24 cellular contexts compared by ENCODE assay signal in genomic region chr1:202217516-202217915, GRCh38. TPM values are rescaled to one million over a fixed set of nuclear protein-coding genes. Genes with fewer than 3 reads are reported as not detected.
DNase-seq lines count a peak whose midpoint lies in the region; TF ChIP-seq lines count a peak whose summit lies in the region.
"Had no signal": no experiment of that assay in that cellular context is flagged by ENCODE, and none has a peak within 500 bp of the region (broad histone marks: within the 10 kb centered on the region; RNA-seq: fewer than 3 reads in every experiment).

No MANE protein-coding gene starts in this region.

- peaks cover 18% of the 10 kb centered on the region; the same call in 1 of the 2 replicates for H4K20me1 ChIP-seq in BLaER1

- H3K4me1 ChIP-seq in BLaER1, result peaks cover 64% of the 10 kb centered on the region
- peaks cover 0 to 83% (median 37%) of the 10 kb centered on the region in 4 donors for H3K4me1 ChIP-seq in tibial artery
- peaks cover 0 to 11% (median 0%) of the 10 kb centered on the region in 4 donors for H3K4me1 ChIP-seq in transverse colon

- no peaks in the 10 kb centered on the region for H3K36me3 ChIP-seq in BLaER1
- H3K36me3 ChIP-seq in tibial artery, result no peaks in the 10 kb centered on the region
- no peaks in the 10 kb centered on the region for H3K36me3 ChIP-seq in transverse colon
- H3K36me3 ChIP-seq: BLaER1 treated with 17β-estradiol and CSF1 and Interleukin-3, amounts not matched to agents 10 nM and 100 nM had no signal

- H3K27me3 ChIP-seq in BLaER1 (peaks cover 12% of the 10 kb centered on the region; the same call in 1 of the 2 replicates), tibial artery (no peaks in the 10 kb centered on the region), transverse colon (peaks cover 37% of the 10 kb centered on the region)

- H3K9ac ChIP-seq in BLaER1, result no peak overlapping the region
- H3K9ac ChIP-seq: BLaER1 treated with 17β-estradiol and CSF1 and Interleukin-3, amounts not matched to agents 10 nM and 100 nM; GM23248; SK-N-SH had no signal

- in situ Hi-C loops in transverse colon (cut with MboI; ENCODE audit: low pct_ligation_motif_present in 1 of 4, low pct_unique_long_range_greater_than_20kb in 1 of 4, low sequenced_read_pairs in 3 of 4), result no loop called here

- H3K9me3 ChIP-seq in BLaER1, result no peaks in the 10 kb centered on the region
- no peaks in the 10 kb centered on the region for H3K9me3 ChIP-seq in tibial artery
- no peaks in the 10 kb centered on the region for H3K9me3 ChIP-seq in transverse colon
- H3K9me3 ChIP-seq: BLaER1 treated with 17β-estradiol and CSF1 and Interleukin-3, amounts not matched to agents 10 nM and 100 nM; SK-N-SH had no signal

- no peak overlapping the region for H3K27ac ChIP-seq in BLaER1
- peak overlapping the region; percentile 55 to 63 for H3K27ac ChIP-seq in tibial artery
- no peak overlapping the region for H3K27ac ChIP-seq in transverse colon
- H3K27ac ChIP-seq: BLaER1 treated with 17β-estradiol and CSF1 and Interleukin-3, amounts not matched to agents 10 nM and 100 nM; GM23248 had no signal

- TF ChIP-seq EP300 in transverse colon (IDR thresholded peaks at IDR 0.05; ENCODE audit: low read depth), result no peak

- TF ChIP-seq CTCF in tibial artery (IDR thresholded peaks at IDR 0.05) (no peak), transverse colon (IDR thresholded peaks at IDR 0.05) (no peak)

- 60 to 90% methylated on average over 1 to 3 of the region's 3 CpGs for WGBS in transverse colon (ENCODE audit: low coverage in 1 of 2), 2 donors

- DNase-seq in astrocyte of the hippocampus (ENCODE audit: low read depth, low spot score) (peak; percentile 58), midbrain (lab: John Stamatoyannopoulos, UW) (peak; percentile 22), tibial artery (no peak), transverse colon (no peak), NCI-H1092 (lab: John Stamatoyannopoulos, UW) (no peak)
- DNase-seq in activated naive CD4-positive, alpha-beta T cell treated with Interleukin-2 at 50 U/mL for 16 hours, result no peak
- DNase-seq: CD4-positive, alpha-beta T cell; COR-L47; DMS53; GM23248; H9; IMR-90; KG1; NCI-H1048; NCI-H1417 treated with DMSO at 0.1 percent for 48 hours; NCI-H187; NCI-H2081 treated with DMSO at 0.1 percent for 48 hours; NCI-H524; NCI-H748 treated with DMSO at 0.1 percent for 48 hours; SK-N-SH had no signal

- intact Hi-C loops in tibial artery (cut with DNase I; ENCODE audit: low total_unique reads), result no loop called here
- intact Hi-C loops in transverse colon (cut with DNase I; ENCODE audit: low total_unique reads), result no loop called here

- TF ChIP-seq POLR2A in transverse colon (IDR thresholded peaks at IDR 0.05), result no peak

- no peak overlapping the region for H3K4me3 ChIP-seq in BLaER1
- H3K4me3 ChIP-seq in tibial artery, result no peak overlapping the region
- no peak overlapping the region for H3K4me3 ChIP-seq in transverse colon
- H3K4me3 ChIP-seq: BLaER1 treated with 17β-estradiol and CSF1 and Interleukin-3, amounts not matched to agents 10 nM and 100 nM; GM23248 had no signal

- 0 out of 2 replicates have a peak overlapping the region, but pooled peaks have one; percentile 5 for H3K4me2 ChIP-seq in BLaER1
- H3K4me2 ChIP-seq: SK-N-SH had no signal

RNA-seq across cellular contexts. Expression of gene LGR6, which starts 23.9 kb away (rescaled TPM):
- 1 to 10 TPM in 1 of 4 donors, under 1 TPM in 1, not detected in 2; 0.41 to 1.6 TPM for total RNA-seq in transverse colon
- total RNA-seq: A172, G401, GM23248, IMR-90 had no signal

RNA-seq across cellular contexts. Expression of gene PTPN7, which starts 57.1 kb away (rescaled TPM):
- 10 to 100 TPM in 2 of 4 donors, 1 to 10 TPM in 1, not detected in 1; 5.2 to 32.5 (median 14.0) TPM for total RNA-seq in transverse colon
- total RNA-seq: A172, G401, GM23248, IMR-90 had no signal

Comparison
In these comparisons a context has a peak if more than half of its experiments do, and no peak if none do; other contexts are left out.
1. H3K27ac ChIP-seq: peak in tibial artery (2 of 2); none in BLaER1 (single experiment) and transverse colon (0 of 4).
2. DNase-seq: peak in astrocyte of the hippocampus (single experiment) and midbrain (single experiment); none in tibial artery (0 of 2), transverse colon (single experiment), activated naive CD4-positive, alpha-beta T cell treated with Interleukin-2 at 50 U/mL for 16 hours (single experiment) and NCI-H1092 (single experiment).